Comparison of ENCODE assay signal across 16 cellular contexts in the genomic region with DNA sequence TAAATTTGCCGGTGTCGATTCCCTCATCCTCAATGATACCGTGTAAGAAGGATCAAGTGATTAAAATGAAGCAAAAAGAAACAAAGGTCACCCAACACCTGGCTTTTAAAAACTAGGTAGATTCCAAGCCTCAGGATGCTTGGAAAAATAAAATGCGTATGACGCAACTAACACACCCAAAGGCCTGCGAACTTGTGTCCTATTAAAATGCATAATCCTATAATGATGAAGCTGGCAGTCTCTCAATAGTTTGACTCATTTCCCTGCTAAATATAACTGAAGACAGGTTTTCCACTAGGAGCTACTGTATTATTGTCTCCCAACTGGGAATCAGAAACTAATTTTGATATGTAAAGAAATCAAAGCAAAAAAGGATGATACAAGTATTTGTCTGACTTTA.
DNase-seq lines count a peak whose midpoint lies in the region; ATAC-seq and TF ChIP-seq lines count a peak whose summit lies in the region.
"Had no signal": no experiment of that assay in that cellular context is flagged by ENCODE, and none has a peak within 500 bp of the region (broad histone marks: within the 10 kb centered on the region; RNA-seq: fewer than 3 reads in every experiment).

No MANE protein-coding gene starts in this region.

- TF ChIP-seq CTCF in psoas muscle (IDR thresholded peaks at IDR 0.05), result no peak
- no peak for TF ChIP-seq CTCF in thyroid gland (IDR thresholded peaks at IDR 0.05)

- TF ChIP-seq POLR2A in thyroid gland (IDR thresholded peaks at IDR 0.05), result no peak

- intact Hi-C loops in psoas muscle (cut with DNase I) (no loop called here), thyroid gland (cut with DNase I) (no loop called here)

- H3K9me3 ChIP-seq in psoas muscle (no peaks in the 10 kb centered on the region), thyroid gland (no peaks in the 10 kb centered on the region)
- H3K9me3 ChIP-seq: adrenal gland, heart left ventricle had no signal

- H3K4me1 ChIP-seq in psoas muscle, result peaks cover 21% of the 10 kb centered on the region
- no peaks in the 10 kb centered on the region for H3K4me1 ChIP-seq in thyroid gland
- H3K4me1 ChIP-seq: adrenal gland had no signal

- ATAC-seq in psoas muscle, result peak in 3 of 4 donors; percentile 68 to 90 (median 89)
- ATAC-seq in GM21360 (IDR thresholded peaks at IDR 0.05; ENCODE audit: unreplicated experiment), result no peak
- ATAC-seq: left colon; stimulated activated naive CD8-positive, alpha-beta T cell treated with anti-CD3 and anti-CD28 coated beads, Interleukin-15, amount 100 ng/mL, for 72 hours had no signal

- DNase-seq in GM04504 (ENCODE audit: low read depth), result peak; percentile 5
- DNase-seq in RKO (ENCODE audit: low spot score), result peak; percentile 23
- peak; percentile 51 for DNase-seq in fibroblast of gingiva (ENCODE audit: low read depth)
- DNase-seq in psoas muscle, result no peak
- DNase-seq in thyroid gland, result no peak
- no peak for DNase-seq in SHP77 (lab: John Stamatoyannopoulos, UW)
- DNase-seq in anterior cingulate cortex (lab: John Stamatoyannopoulos, UW), result no peak
- DNase-seq: adrenal gland; effector CD8-positive, alpha-beta T cell; H7; heart left ventricle; left colon; naive B cell; OCI-M1; stimulated activated naive CD8-positive, alpha-beta T cell treated with anti-CD3 and anti-CD28 coated beads, Interleukin-15, amount 100 ng/mL, for 72 hours had no signal

- no peaks in the 10 kb centered on the region for H3K36me3 ChIP-seq in psoas muscle (ENCODE audit: insufficient read depth in 1 of 2, low read depth in 1 of 2)
- no peaks in the 10 kb centered on the region for H3K36me3 ChIP-seq in thyroid gland
- H3K36me3 ChIP-seq: adrenal gland, heart left ventricle had no signal

- H3K4me3 ChIP-seq in psoas muscle (no peak overlapping the region), thyroid gland (replicated peaks in 1 of 3) (no peak overlapping the region)
- H3K4me3 ChIP-seq: adrenal gland, heart left ventricle had no signal

- no peaks in the 10 kb centered on the region for H3K27me3 ChIP-seq in psoas muscle (ENCODE audit: insufficient read depth in 3 of 3, low read length in 2 of 3)
- no peaks in the 10 kb centered on the region for H3K27me3 ChIP-seq in thyroid gland
- H3K27me3 ChIP-seq: adrenal gland, heart left ventricle had no signal

- WGBS in psoas muscle, 3 donors, result 33 to 39% (median 37%) methylated on average over 6 of the region's 6 CpGs
- WGBS in thyroid gland, 2 donors, result 75 to 81% methylated on average over 6 of the region's 6 CpGs

- H3K27ac ChIP-seq in psoas muscle (no peak overlapping the region), thyroid gland (no peak overlapping the region)
- H3K27ac ChIP-seq: adrenal gland, heart left ventricle had no signal

Comparison
In these comparisons a context has a peak if more than half of its experiments do, and no peak if none do; other contexts are left out.
1. DNase-seq: peak in GM04504 (single experiment), RKO (single experiment) and fibroblast of gingiva (single experiment); none in psoas muscle (0 of 2), thyroid gland (0 of 2), SHP77 (0 of 2) and anterior cingulate cortex (0 of 58).